Comparison of ENCODE assay signal across 22 cellular contexts in the genomic region with DNA sequence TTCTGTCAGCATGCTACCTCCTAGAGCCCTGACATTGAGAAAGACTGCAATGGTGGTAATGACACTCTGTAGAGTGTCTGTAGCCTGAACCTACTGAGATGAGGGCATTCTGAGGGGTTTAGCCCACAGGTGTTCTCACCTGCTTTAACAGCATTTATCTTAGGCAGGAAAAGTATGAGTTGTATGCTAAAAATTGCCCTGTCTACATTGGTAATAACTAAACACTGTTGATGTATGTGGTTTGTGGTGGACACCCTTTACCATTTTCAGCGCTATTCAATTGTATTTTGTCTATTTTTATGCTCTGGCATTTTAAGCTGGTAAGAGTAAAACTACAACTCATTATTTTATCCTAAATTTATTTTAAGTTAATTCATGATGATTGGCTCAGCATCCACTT. TPM values are rescaled to one million over a fixed set of nuclear protein-coding genes. Genes with fewer than 3 reads are reported as not detected.
"Had no signal": no experiment of that assay in that cellular context is flagged by ENCODE, and none has a peak within 500 bp of the region (broad histone marks: within the 10 kb centered on the region; RNA-seq: fewer than 3 reads in every experiment).

No MANE protein-coding gene starts in this region.

- H3K27me3 ChIP-seq: MG63 had no signal

- ATAC-seq: HepG2 had no signal

- H3K4me1 ChIP-seq: SJSA1 had no signal

- H3K4me3 ChIP-seq: MG63, SJSA1, SK-N-MC had no signal

- DNase-seq: IMR-90, Karpas-422, KG1, MG63, NCI-H1092 treated with DMSO at 0.1 percent for 48 hours, NCI-H1436 treated with DMSO at 0.1 percent for 48 hours, NCI-H1694, NCI-H187 treated with DMSO at 0.1 percent for 48 hours, NCI-H2081, NCI-H2107, NCI-H2227 treated with DMSO at 0.1 percent for 48 hours, NCI-H524, NCI-H526 treated with DMSO at 0.1 percent for 48 hours, NCI-H748 treated with DMSO at 0.1 percent for 48 hours, Right ventricle myocardium superior, RPMI8226, SIG-M5 had no signal

- FAIRE-seq: HepG2, RCC 7860 had no signal

- H3K36me3 ChIP-seq: MG63, SJSA1 had no signal

- H3K9me3 ChIP-seq: MG63, SJSA1 had no signal

- H3K27ac ChIP-seq: SJSA1, SK-N-MC had no signal

RNA-seq across cellular contexts. Expression of a gene that starts 10.0 kb away (rescaled TPM):
- total RNA-seq: HepG2, IMR-90, NCI-H460, SJSA1 had no signal
- polyA plus RNA-seq: HepG2, IMR-90 had no signal
